8 cellular contexts compared by ENCODE assay signal in the genomic region with DNA sequence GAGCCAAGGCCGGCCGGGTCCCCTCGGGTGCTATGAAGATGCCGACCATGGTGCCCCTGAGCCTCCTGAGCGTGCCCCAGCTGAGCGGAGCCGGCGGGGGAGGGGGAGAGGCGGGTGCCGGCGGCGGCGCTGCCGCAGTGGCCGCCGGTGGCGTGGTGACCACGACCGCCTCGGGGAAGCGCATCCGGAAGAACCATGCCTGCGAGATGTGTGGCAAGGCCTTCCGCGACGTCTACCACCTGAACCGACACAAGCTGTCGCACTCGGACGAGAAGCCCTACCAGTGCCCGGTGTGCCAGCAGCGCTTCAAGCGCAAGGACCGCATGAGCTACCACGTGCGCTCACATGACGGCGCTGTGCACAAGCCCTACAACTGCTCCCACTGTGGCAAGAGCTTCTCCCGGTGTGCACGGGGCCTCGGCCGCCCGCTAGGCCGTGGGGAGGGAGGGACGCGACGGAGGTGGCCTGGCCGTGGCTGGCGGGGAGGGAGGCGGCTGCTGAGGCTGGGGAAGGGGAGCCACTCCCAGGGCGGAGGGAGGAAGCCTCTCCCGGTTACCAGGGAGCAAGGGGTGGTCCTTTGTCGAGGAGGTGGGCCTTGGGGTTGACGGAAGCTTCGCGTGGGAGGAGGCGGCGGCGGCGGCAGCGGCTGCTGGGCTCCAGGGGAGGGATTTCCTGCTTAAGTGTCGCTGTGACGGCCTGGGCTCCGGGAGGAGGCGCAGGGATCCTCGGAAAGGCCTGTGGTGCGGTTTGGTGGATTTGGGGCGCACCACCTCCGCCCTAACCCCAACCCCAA.
DNase-seq lines count a peak whose midpoint lies in the region; ATAC-seq lines count a peak whose summit lies in the region.

No MANE protein-coding gene starts in this region.

- peak; percentile 96 for DNase-seq in EH (ENCODE audit: low read depth)
- DNase-seq in NK-92 (lab: John Stamatoyannopoulos, UW; ENCODE audit: unreplicated experiment): peak; percentile 50
- DNase-seq in activated CD8-positive, alpha-beta memory T cell treated with anti-CD3 and anti-CD28 coated beads for 24 hours: peak; percentile 95
- DNase-seq in effector CD8-positive, alpha-beta T cell (lab: John Stamatoyannopoulos, UW): peak; percentile 78
- peak; percentile 89 for DNase-seq in medulla oblongata (ENCODE audit: extremely low spot score)
- DNase-seq in stimulated activated CD4-positive, alpha-beta T cell treated with anti-CD3 and anti-CD28 coated beads, TNF-alpha, amount 100 ng/mL, for 4 hours (ENCODE audit: low read depth in 3 of 3): peak; percentile 78 to 82 (median 81)

- ATAC-seq in HG03460 (IDR thresholded peaks at IDR 0.05; ENCODE audit: unreplicated experiment) (peak; percentile 29), HG03520 (IDR thresholded peaks at IDR 0.05; ENCODE audit: unreplicated experiment) (no peak)
